1 cellular context compared by ENCODE assay signal in genomic region chr12:26331960-26332359, GRCh38.
TF ChIP-seq lines count a peak whose summit lies in the region.

No MANE protein-coding gene starts in this region.

TF ChIP-seq in K562, 482 proteins besides CTCF, POLR2A, EP300 and RAD21 (continued from another document):
- TF ChIP-seq TEAD2 (tag; IDR thresholded peaks at IDR 0.05) (no peak), ZNF184 (CRISPR knock-in tag; IDR thresholded peaks at IDR 0.05) (no peak), ZNF445 (CRISPR knock-in tag; IDR thresholded peaks at IDR 0.05; ENCODE audit: low read depth) (no peak), EGR1 (conservative IDR thresholded peaks at IDR 0.05) (no peak), NR2C1 (IDR thresholded peaks at IDR 0.05) (no peak), NR2C1 (tag; IDR thresholded peaks at IDR 0.05) (no peak)
